ENCODE assay signal across 8 cellular contexts in genomic region chr21:45128613-45129226, GRCh38. TPM values are rescaled to one million over a fixed set of nuclear protein-coding genes. Genes with fewer than 3 reads are reported as not detected.
DNase-seq lines count a peak whose midpoint lies in the region; ATAC-seq and TF ChIP-seq lines count a peak whose summit lies in the region.

No MANE protein-coding gene starts in this region.

- no TSS peak for BruUV-seq in PC-9 (replicated peaks; lab: Mats Ljungman, UMichigan)

- H3K27ac Mint-ChIP-seq in CD8-positive, alpha-beta T cell, result no peak overlapping the region
- H3K27ac Mint-ChIP-seq in neural progenitor cell, result no peak overlapping the region

- H3K9ac ChIP-seq in fibroblast of lung (ENCODE audit: insufficient read depth, low read length), result no peak overlapping the region
- H3K9ac ChIP-seq in neural progenitor cell, result no peak overlapping the region

- H3K4me3 ChIP-seq in CD8-positive, alpha-beta T cell (ENCODE audit: low read depth, low read length), result no peak overlapping the region
- H3K4me3 ChIP-seq in HL-60 (replicated peaks; ENCODE audit: insufficient read depth, low read length) (no peak overlapping the region), PC-9 (no peak overlapping the region), fibroblast of lung (replicated peaks in 1 of 4; ENCODE audit: control extremely low read depth in 1 of 4, insufficient read depth in 1 of 4, low read depth in 3 of 4, low read length in 4 of 4) (no peak overlapping the region), neural progenitor cell (no peak overlapping the region)

- no peaks in the 10 kb centered on the region for H3K9me2 ChIP-seq in PC-9 (ENCODE audit: insufficient read depth)

- no peaks in the 10 kb centered on the region for H3K27me3 ChIP-seq in CD8-positive, alpha-beta T cell (ENCODE audit: insufficient read depth, low read length)
- H3K27me3 ChIP-seq in HL-60 (ENCODE audit: insufficient read depth, poor library complexity, severe bottlenecking) (no peaks in the 10 kb centered on the region), PC-9 (ENCODE audit: insufficient read depth, low read depth) (no peaks in the 10 kb centered on the region), fibroblast of lung (ENCODE audit: control insufficient read depth, insufficient read depth, low read length) (no peaks in the 10 kb centered on the region), neural progenitor cell (no peaks in the 10 kb centered on the region)

- H3K27me3 Mint-ChIP-seq in CD8-positive, alpha-beta T cell (ENCODE audit: low read depth), result no peaks in the 10 kb centered on the region
- no peaks in the 10 kb centered on the region for H3K27me3 Mint-ChIP-seq in activated T-cell treated with anti-CD3 and anti-CD28 coated beads, Interleukin-2, amount 50 U/mL, for 4 hours (ENCODE audit: low read depth)
- H3K27me3 Mint-ChIP-seq in neural progenitor cell (ENCODE audit: insufficient read depth, low read depth), result peaks cover 3% of the 10 kb centered on the region

- H3K79me2 ChIP-seq in PC-9 (ENCODE audit: low read depth) (no peaks in the 10 kb centered on the region), fibroblast of lung (ENCODE audit: control insufficient read depth, insufficient read depth, low read length) (no peaks in the 10 kb centered on the region), neural progenitor cell (ENCODE audit: low read depth) (no peaks in the 10 kb centered on the region)

- H3K4me3 Mint-ChIP-seq in CD8-positive, alpha-beta T cell, result no peak overlapping the region
- H3K4me3 Mint-ChIP-seq in activated T-cell treated with anti-CD3 and anti-CD28 coated beads, Interleukin-2, amount 50 U/mL, for 4 hours, result no peak overlapping the region
- H3K4me3 Mint-ChIP-seq in neural progenitor cell, result no peak overlapping the region

- H3K36me3 Mint-ChIP-seq in CD8-positive, alpha-beta T cell, result peaks cover 25% of the 10 kb centered on the region
- H3K36me3 Mint-ChIP-seq in activated T-cell treated with anti-CD3 and anti-CD28 coated beads, Interleukin-2, amount 50 U/mL, for 4 hours (ENCODE audit: insufficient read depth), result peaks cover 4% of the 10 kb centered on the region
- no peaks in the 10 kb centered on the region for H3K36me3 Mint-ChIP-seq in neural progenitor cell

- peak; percentile 98 for ATAC-seq in CD8-positive, alpha-beta T cell
- ATAC-seq in activated T-cell treated with anti-CD3 and anti-CD28 coated beads, Interleukin-2, amount 50 U/mL, for 4 hours, result peak; percentile 83 to 96
- ATAC-seq in HG03025 (IDR thresholded peaks at IDR 0.05; ENCODE audit: low FRiP score, unreplicated experiment), result no peak

- no peaks in the 10 kb centered on the region for H3K9me3 Mint-ChIP-seq in CD8-positive, alpha-beta T cell
- H3K9me3 Mint-ChIP-seq in activated T-cell treated with anti-CD3 and anti-CD28 coated beads, Interleukin-2, amount 50 U/mL, for 4 hours, result no peaks in the 10 kb centered on the region
- no peaks in the 10 kb centered on the region for H3K9me3 Mint-ChIP-seq in neural progenitor cell

- TF ChIP-seq CTCF in CD8-positive, alpha-beta T cell (IDR thresholded peaks at IDR 0.05), result peak; percentile 97
- peak; percentile 88 for TF ChIP-seq CTCF in HL-60 (IDR thresholded peaks at IDR 0.05; ENCODE audit: insufficient read depth, low read length)
- TF ChIP-seq CTCF in PC-9 (conservative IDR thresholded peaks at IDR 0.05), result peak; percentile 79
- peak; percentile 73 to 76 for TF ChIP-seq CTCF in fibroblast of lung (conservative IDR thresholded peaks at IDR 0.05 in 1 of 2, IDR thresholded peaks at IDR 0.05 in 1 of 2; ENCODE audit: low read depth in 1 of 2, low read length in 2 of 2)
- TF ChIP-seq CTCF in neural progenitor cell (IDR thresholded peaks at IDR 0.05), result peak; percentile 92

- H2AFZ ChIP-seq in PC-9 (no peak overlapping the region), fibroblast of lung (ENCODE audit: low read length) (no peak overlapping the region), neural progenitor cell (replicated peaks) (no peak overlapping the region)

- intact Hi-C loops in CD8-positive, alpha-beta T cell (cut with DNase I, micrococcal nuclease), result loop anchor here (1.0 to 5.0 kb wide), 5 partner anchors 51 to 236 kb away; no protein-coding TSS in a partner anchor
- intact Hi-C loops in PC-9 (cut with micrococcal nuclease; ENCODE audit: unreplicated experiment), result loop anchor here (1.0 to 5.0 kb wide), 3 partner anchors 52 to 326 kb away; partner anchors contain the start of gene UBE2G2

- H3K9me3 ChIP-seq in CD8-positive, alpha-beta T cell (ENCODE audit: low read length), result no peaks in the 10 kb centered on the region
- H3K9me3 ChIP-seq in PC-9 (ENCODE audit: insufficient read depth, low read depth), result no peaks in the 10 kb centered on the region
- no peaks in the 10 kb centered on the region for H3K9me3 ChIP-seq in fibroblast of lung (ENCODE audit: control insufficient read depth, insufficient read depth, low read depth, low read length)
- no peaks in the 10 kb centered on the region for H3K9me3 ChIP-seq in neural progenitor cell (ENCODE audit: low read depth)

- H3K27ac ChIP-seq in CD8-positive, alpha-beta T cell (ENCODE audit: low read depth, low read length), result no peak overlapping the region
- H3K27ac ChIP-seq in HL-60 (replicated peaks) (no peak overlapping the region), PC-9 (no peak overlapping the region), fibroblast of lung (ENCODE audit: insufficient read depth, low read length) (no peak overlapping the region), neural progenitor cell (no peak overlapping the region)

- peaks cover 5% of the 10 kb centered on the region for H3K4me1 ChIP-seq in CD8-positive, alpha-beta T cell (ENCODE audit: insufficient read depth, low read length)
- H3K4me1 ChIP-seq in PC-9 (replicated peaks; ENCODE audit: insufficient read depth) (peaks cover 9% of the 10 kb centered on the region; the same call in 1 of the 2 replicates), fibroblast of lung (ENCODE audit: control insufficient read depth, extremely low read depth, insufficient read depth, low read length) (peaks cover 15% of the 10 kb centered on the region), neural progenitor cell (no peaks in the 10 kb centered on the region)

- peaks cover 23% of the 10 kb centered on the region for H3K4me1 Mint-ChIP-seq in CD8-positive, alpha-beta T cell (ENCODE audit: low read depth)
- peaks cover 40% of the 10 kb centered on the region for H3K4me1 Mint-ChIP-seq in activated T-cell treated with anti-CD3 and anti-CD28 coated beads, Interleukin-2, amount 50 U/mL, for 4 hours (ENCODE audit: low read depth)
- peaks cover 17% of the 10 kb centered on the region for H3K4me1 Mint-ChIP-seq in neural progenitor cell

- POLR2A ChIA-PET in CD8-positive, alpha-beta T cell (lab: Charles Lee), result interaction anchor here (0.8 to 1.5 kb wide), 4 partner anchors 50 to 180 kb away, joined by 3 to 6 read pairs (median 3); no protein-coding TSS in a partner anchor
- POLR2A ChIA-PET in PC-9 (lab: Charles Lee; ENCODE audit: unreplicated experiment), result interaction anchor here (0.6 to 0.7 kb wide), 2 partner anchors 55 to 127 kb away, joined by 3 to 4 read pairs; partner anchors contain the start of gene ADARB1

- no peaks in the 10 kb centered on the region for H3F3A ChIP-seq in PC-9 (ENCODE audit: insufficient read depth, low read depth)
- H3F3A ChIP-seq in neural progenitor cell (ENCODE audit: low read depth), result no peaks in the 10 kb centered on the region

- DNase-seq in CD8-positive, alpha-beta T cell, result peak; percentile 60 to 85 (median 77)
- peak; percentile 54 to 79 for DNase-seq in HL-60 (ENCODE audit: low read depth in 1 of 2, low spot score in 1 of 2)
- DNase-seq in PC-9, result peak; percentile 39 to 63
- DNase-seq in activated T-cell treated with anti-CD3 and anti-CD28 coated beads, Interleukin-2, amount 50 U/mL, for 4 hours, result peak; percentile 73
- DNase-seq in fibroblast of lung (ENCODE audit: low read depth in 2 of 2), result peak; percentile 63 to 78
- DNase-seq in neural progenitor cell (ENCODE audit: low spot score), result peak; percentile 81
- DNase-seq in stromal cell of bone marrow (ENCODE audit: low read depth), result peak; percentile 52

- H4K20me1 ChIP-seq in PC-9 (ENCODE audit: insufficient read depth) (no peaks in the 10 kb centered on the region), fibroblast of lung (ENCODE audit: control insufficient read depth, extremely low read depth, insufficient read depth, low read length) (no peaks in the 10 kb centered on the region), neural progenitor cell (ENCODE audit: low read depth) (no peaks in the 10 kb centered on the region)

- no peak overlapping the region for H3K4me2 ChIP-seq in PC-9
- H3K4me2 ChIP-seq in fibroblast of lung (ENCODE audit: extremely low read depth, insufficient read depth, low read length), result no peak overlapping the region
- no peak overlapping the region for H3K4me2 ChIP-seq in neural progenitor cell

- CTCF ChIA-PET in CD8-positive, alpha-beta T cell (lab: Charles Lee), result interaction anchor here (0.6 to 13.9 kb wide), 57 partner anchors 9 to 1228 kb away, joined by 3 to 340 read pairs (median 5); partner anchors contain the start of genes ADARB1 and SLX9
- CTCF ChIA-PET in PC-9 (lab: Charles Lee), result interaction anchor here (0.6 to 1.9 kb wide), 8 partner anchors 9 to 681 kb away, joined by 3 to 20 read pairs (median 5); no protein-coding TSS in a partner anchor

- no peaks in the 10 kb centered on the region for H3K36me3 ChIP-seq in CD8-positive, alpha-beta T cell (ENCODE audit: insufficient read depth, low read length)
- no peaks in the 10 kb centered on the region for H3K36me3 ChIP-seq in PC-9 (ENCODE audit: low read depth)
- no peaks in the 10 kb centered on the region for H3K36me3 ChIP-seq in fibroblast of lung (ENCODE audit: control insufficient read depth, insufficient read depth, low read length)
- H3K36me3 ChIP-seq in neural progenitor cell, result no peaks in the 10 kb centered on the region

RNA-seq across cellular contexts. Expression of gene ADARB1, which starts 54.3 kb away (rescaled TPM):
- 10 to 100 TPM; 21.1 to 22.6 TPM for total RNA-seq in CD8-positive, alpha-beta T cell
- 12.1 and 19.1 TPM in 2 replicates for total RNA-seq in PC-9 (2021)
- 10 to 100 TPM; 28.1 to 32.9 (median 30.9) TPM for total RNA-seq in activated T-cell treated with anti-CD3 and anti-CD28 coated beads, Interleukin-2, amount 50 U/mL, for 4 hours
- 22.9 and 25.3 TPM in 2 replicates for total RNA-seq in fibroblast of lung
- 10.1 and 20.2 TPM in 2 replicates for polyA plus RNA-seq in fibroblast of lung
- polyA plus RNA-seq in fibroblast of lung (2012), result 12.0 and 30.4 TPM in 2 replicates
- polyA minus RNA-seq in fibroblast of lung (ENCODE audit: low replicate concordance), result 31.2 and 60.6 TPM in 2 replicates
- total RNA-seq in neural progenitor cell (ENCODE audit: low replicate concordance), result 5.1 and 8.4 TPM in 2 replicates
